In genomic region chr7:17532861-17533404, GRCh38 we compare ENCODE assay signal across 12 cellular contexts.
DNase-seq lines count a peak whose midpoint lies in the region; ATAC-seq and TF ChIP-seq lines count a peak whose summit lies in the region.
"Had no signal": no experiment of that assay in that cellular context is flagged by ENCODE, and none has a peak within 500 bp of the region (broad histone marks: within the 10 kb centered on the region; RNA-seq: fewer than 3 reads in every experiment).

No MANE protein-coding gene starts in this region.

- TF ChIP-seq CTCF in Loucy (conservative IDR thresholded peaks at IDR 0.05; ENCODE audit: low read length) (no peak), astrocyte of the spinal cord (IDR thresholded peaks at IDR 0.05; ENCODE audit: low read depth, low read length) (no peak)

- peaks cover 18% of the 10 kb centered on the region for H3K4me1 ChIP-seq in Loucy (ENCODE audit: insufficient read depth, low read length, poor library complexity, severe bottlenecking)

- H3K9me2 ChIP-seq in Loucy (replicated peaks; ENCODE audit: low read depth, low read length) = no peaks in the 10 kb centered on the region

- H2AFZ ChIP-seq in Loucy (ENCODE audit: low read length) = 0 out of 2 replicates have a peak overlapping the region, but pooled peaks have one; percentile 81

- no peaks in the 10 kb centered on the region for H4K20me1 ChIP-seq in Loucy (ENCODE audit: insufficient read depth, low read length, poor library complexity, severe bottlenecking)

- no peak overlapping the region for H3K27ac Mint-ChIP-seq in stimulated activated memory B cell treated with anti-CD40 and anti-IgM and Interleukin-4, amounts not matched to agents 10 μg/mL and 1 μg/mL and 100 μg/mL, for 72 hours

- no peak overlapping the region for H3K9ac ChIP-seq in Loucy (ENCODE audit: low read depth, low read length, poor library complexity, severe bottlenecking)

- H3K4me3 Mint-ChIP-seq in stimulated activated memory B cell treated with anti-CD40 and anti-IgM and Interleukin-4, amounts not matched to agents 10 μg/mL and 1 μg/mL and 100 μg/mL, for 72 hours = no peak overlapping the region
- H3K4me3 Mint-ChIP-seq: CD4-positive, alpha-beta memory T cell had no signal

- H3K27me3 Mint-ChIP-seq in stimulated activated memory B cell treated with anti-CD40 and anti-IgM and Interleukin-4, amounts not matched to agents 10 μg/mL and 1 μg/mL and 100 μg/mL, for 72 hours = no peaks in the 10 kb centered on the region

- H3K4me3 ChIP-seq in Loucy (ENCODE audit: low read length, poor library complexity, severe bottlenecking) (no peak overlapping the region), astrocyte of the spinal cord (ENCODE audit: low read depth, low read length) (no peak overlapping the region)

- H3K9me3 Mint-ChIP-seq in stimulated activated memory B cell treated with anti-CD40 and anti-IgM and Interleukin-4, amounts not matched to agents 10 μg/mL and 1 μg/mL and 100 μg/mL, for 72 hours = no peaks in the 10 kb centered on the region
- H3K9me3 Mint-ChIP-seq: CD4-positive, alpha-beta memory T cell had no signal

- H3K27me3 ChIP-seq in Loucy (ENCODE audit: insufficient read depth, low read length, poor library complexity, severe bottlenecking) = no peaks in the 10 kb centered on the region

- no peaks in the 10 kb centered on the region for H3K36me3 Mint-ChIP-seq in stimulated activated memory B cell treated with anti-CD40 and anti-IgM and Interleukin-4, amounts not matched to agents 10 μg/mL and 1 μg/mL and 100 μg/mL, for 72 hours
- H3K36me3 Mint-ChIP-seq: CD4-positive, alpha-beta memory T cell had no signal

- H3K9me3 ChIP-seq in Loucy (ENCODE audit: insufficient read depth, low read depth, low read length) = no peaks in the 10 kb centered on the region

- H3K79me2 ChIP-seq in Loucy (ENCODE audit: insufficient read depth, low read length) = no peaks in the 10 kb centered on the region

- H3F3A ChIP-seq in Loucy (ENCODE audit: low read depth) = no peaks in the 10 kb centered on the region

- in situ Hi-C loops in astrocyte of the spinal cord (cut with HindIII; ENCODE audit: low sequenced_read_pairs) = no loop called here

- ATAC-seq in left colon (peak; percentile 72), HG03139 (IDR thresholded peaks at IDR 0.05; ENCODE audit: unreplicated experiment) (no peak), GM21390 (IDR thresholded peaks at IDR 0.05; ENCODE audit: unreplicated experiment) (no peak)
- no peak for ATAC-seq in stimulated activated memory B cell treated with anti-CD40 and anti-IgM and Interleukin-4, amounts not matched to agents 10 μg/mL and 1 μg/mL and 100 μg/mL, for 72 hours

- no peaks in the 10 kb centered on the region for H3K4me1 Mint-ChIP-seq in stimulated activated memory B cell treated with anti-CD40 and anti-IgM and Interleukin-4, amounts not matched to agents 10 μg/mL and 1 μg/mL and 100 μg/mL, for 72 hours

- no peaks in the 10 kb centered on the region for H3K36me3 ChIP-seq in Loucy (ENCODE audit: insufficient read depth, low read length)

- intact Hi-C loops in left colon (cut with DNase I, micrococcal nuclease) = no loop called here

- no peak overlapping the region for H3K4me2 ChIP-seq in Loucy (ENCODE audit: low read depth, low read length, poor library complexity, severe bottlenecking)

- DNase-seq in AG08396 (ENCODE audit: low spot score) (peak; percentile 65), astrocyte of the spinal cord (ENCODE audit: low read depth, low spot score) (peak; percentile 88), left colon (peak in 1 of 2 donors; percentile 28), cerebellum (ENCODE audit: low spot score) (no peak)
- DNase-seq: activated gamma-delta T cell treated with Interleukin-2 at 50 U/mL for 16 hours; CD4-positive, alpha-beta memory T cell; GOT3; midbrain had no signal
